1 cellular context compared by ENCODE assay signal in the genomic region with DNA sequence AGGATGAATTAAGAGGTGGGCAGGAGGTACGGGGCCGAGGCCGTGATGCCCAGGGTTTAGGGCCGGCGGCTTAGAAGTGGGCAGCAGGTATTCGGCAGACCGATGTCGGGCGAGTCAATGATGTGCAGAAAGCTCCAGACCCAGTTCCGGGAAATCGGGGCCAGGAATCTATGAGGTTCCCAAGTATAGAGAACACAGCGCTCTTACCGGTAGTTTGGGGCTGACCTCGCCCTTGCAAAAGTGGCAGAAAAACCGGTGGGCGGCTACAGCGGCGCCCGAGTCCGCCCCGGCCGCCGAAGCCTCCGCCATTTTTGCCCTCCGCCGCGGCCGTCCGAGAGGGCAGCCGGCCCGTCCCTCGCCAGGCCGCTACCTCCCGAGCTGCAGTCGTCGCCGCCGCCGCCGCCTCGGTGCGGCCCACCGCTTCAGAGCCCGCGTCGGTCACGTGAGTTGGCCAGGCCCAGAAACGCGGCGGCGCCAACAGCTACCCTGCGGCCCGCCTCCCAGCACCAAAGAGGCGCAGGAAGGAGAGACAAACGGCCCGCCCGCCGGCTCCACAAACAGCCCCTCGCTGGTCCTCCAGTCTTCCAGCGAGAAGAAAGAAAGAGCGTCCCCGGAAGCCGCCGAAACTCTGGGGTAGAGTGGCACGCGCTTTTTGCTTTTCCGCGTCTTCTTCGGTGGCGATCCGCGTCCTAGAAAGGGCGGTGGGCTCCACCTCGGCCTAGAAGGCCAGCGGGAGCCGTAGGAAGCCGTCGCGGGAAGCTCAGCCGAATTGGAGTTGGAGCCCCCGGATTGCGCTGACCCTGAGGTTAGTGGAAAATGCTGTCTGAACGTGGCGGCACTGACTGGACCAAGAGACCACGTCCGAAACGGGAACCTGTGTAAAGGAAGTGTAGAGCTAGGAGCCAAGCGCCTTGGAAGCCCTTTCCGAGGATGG.
A peak's percentile ranks its signal among the peaks of the same experiment; 100 is the strongest.
TF ChIP-seq lines count a peak whose summit lies in the region.

A gene with protein sequence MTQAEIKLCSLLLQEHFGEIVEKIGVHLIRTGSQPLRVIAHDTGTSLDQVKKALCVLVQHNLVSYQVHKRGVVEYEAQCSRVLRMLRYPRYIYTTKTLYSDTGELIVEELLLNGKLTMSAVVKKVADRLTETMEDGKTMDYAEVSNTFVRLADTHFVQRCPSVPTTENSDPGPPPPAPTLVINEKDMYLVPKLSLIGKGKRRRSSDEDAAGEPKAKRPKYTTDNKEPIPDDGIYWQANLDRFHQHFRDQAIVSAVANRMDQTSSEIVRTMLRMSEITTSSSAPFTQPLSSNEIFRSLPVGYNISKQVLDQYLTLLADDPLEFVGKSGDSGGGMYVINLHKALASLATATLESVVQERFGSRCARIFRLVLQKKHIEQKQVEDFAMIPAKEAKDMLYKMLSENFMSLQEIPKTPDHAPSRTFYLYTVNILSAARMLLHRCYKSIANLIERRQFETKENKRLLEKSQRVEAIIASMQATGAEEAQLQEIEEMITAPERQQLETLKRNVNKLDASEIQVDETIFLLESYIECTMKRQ (plus strand): TSS at position 636 of the 934 bp plus-strand sequence. CDS start 1,577 bp downstream, outside the sequence.
A gene (minus strand): TSS at position 531 of the 934 bp plus-strand sequence. CDS start 222 bp downstream, at position 309.

TF ChIP-seq in HepG2, 621 proteins besides CTCF, POLR2A, EP300 and RAD21 (continued from another document and continues in another):
- TF ChIP-seq, protein P1, sequence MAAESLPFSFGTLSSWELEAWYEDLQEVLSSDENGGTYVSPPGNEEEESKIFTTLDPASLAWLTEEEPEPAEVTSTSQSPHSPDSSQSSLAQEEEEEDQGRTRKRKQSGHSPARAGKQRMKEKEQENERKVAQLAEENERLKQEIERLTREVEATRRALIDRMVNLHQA (CRISPR knock-in tag; IDR thresholded peaks at IDR 0.05): no peak
- no peak for TF ChIP-seq ZNF382 (CRISPR knock-in tag; IDR thresholded peaks at IDR 0.05; ENCODE audit: borderline replicate concordance)
- TF ChIP-seq MYNN (CRISPR knock-in tag; IDR thresholded peaks at IDR 0.05; ENCODE audit: low read depth): no peak; the same call in 1 of the 2 replicates
- TF ChIP-seq POLR2AphosphoS5 (IDR thresholded peaks at IDR 0.05; ENCODE audit: low read depth, low read length): peak; percentile 87
- peak; percentile 31; the same call in 1 of the 2 replicates for TF ChIP-seq ZMYM3 (CRISPR knock-in tag; IDR thresholded peaks at IDR 0.05)
- TF ChIP-seq, protein P2, sequence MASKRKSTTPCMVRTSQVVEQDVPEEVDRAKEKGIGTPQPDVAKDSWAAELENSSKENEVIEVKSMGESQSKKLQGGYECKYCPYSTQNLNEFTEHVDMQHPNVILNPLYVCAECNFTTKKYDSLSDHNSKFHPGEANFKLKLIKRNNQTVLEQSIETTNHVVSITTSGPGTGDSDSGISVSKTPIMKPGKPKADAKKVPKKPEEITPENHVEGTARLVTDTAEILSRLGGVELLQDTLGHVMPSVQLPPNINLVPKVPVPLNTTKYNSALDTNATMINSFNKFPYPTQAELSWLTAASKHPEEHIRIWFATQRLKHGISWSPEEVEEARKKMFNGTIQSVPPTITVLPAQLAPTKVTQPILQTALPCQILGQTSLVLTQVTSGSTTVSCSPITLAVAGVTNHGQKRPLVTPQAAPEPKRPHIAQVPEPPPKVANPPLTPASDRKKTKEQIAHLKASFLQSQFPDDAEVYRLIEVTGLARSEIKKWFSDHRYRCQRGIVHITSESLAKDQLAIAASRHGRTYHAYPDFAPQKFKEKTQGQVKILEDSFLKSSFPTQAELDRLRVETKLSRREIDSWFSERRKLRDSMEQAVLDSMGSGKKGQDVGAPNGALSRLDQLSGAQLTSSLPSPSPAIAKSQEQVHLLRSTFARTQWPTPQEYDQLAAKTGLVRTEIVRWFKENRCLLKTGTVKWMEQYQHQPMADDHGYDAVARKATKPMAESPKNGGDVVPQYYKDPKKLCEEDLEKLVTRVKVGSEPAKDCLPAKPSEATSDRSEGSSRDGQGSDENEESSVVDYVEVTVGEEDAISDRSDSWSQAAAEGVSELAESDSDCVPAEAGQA (IDR thresholded peaks at IDR 0.05; ENCODE audit: low read depth): no peak; the same call in 1 of the 2 replicates
- TF ChIP-seq, protein P2 (CRISPR knock-in tag; IDR thresholded peaks at IDR 0.05; ENCODE audit: borderline replicate concordance): no peak
- TF ChIP-seq ZNF460 (CRISPR knock-in tag; IDR thresholded peaks at IDR 0.05; ENCODE audit: borderline replicate concordance): 0 out of 2 replicates have a peak, but pooled peaks have one; percentile 23
- TF ChIP-seq KDM4B (CRISPR knock-in tag; IDR thresholded peaks at IDR 0.05): peak; percentile 66; the same call in 1 of the 2 replicates
- peak; percentile 38; the same call in 1 of the 2 replicates for TF ChIP-seq TMF1 (CRISPR knock-in tag; IDR thresholded peaks at IDR 0.05; ENCODE audit: low read depth)
- TF ChIP-seq, protein P3, sequence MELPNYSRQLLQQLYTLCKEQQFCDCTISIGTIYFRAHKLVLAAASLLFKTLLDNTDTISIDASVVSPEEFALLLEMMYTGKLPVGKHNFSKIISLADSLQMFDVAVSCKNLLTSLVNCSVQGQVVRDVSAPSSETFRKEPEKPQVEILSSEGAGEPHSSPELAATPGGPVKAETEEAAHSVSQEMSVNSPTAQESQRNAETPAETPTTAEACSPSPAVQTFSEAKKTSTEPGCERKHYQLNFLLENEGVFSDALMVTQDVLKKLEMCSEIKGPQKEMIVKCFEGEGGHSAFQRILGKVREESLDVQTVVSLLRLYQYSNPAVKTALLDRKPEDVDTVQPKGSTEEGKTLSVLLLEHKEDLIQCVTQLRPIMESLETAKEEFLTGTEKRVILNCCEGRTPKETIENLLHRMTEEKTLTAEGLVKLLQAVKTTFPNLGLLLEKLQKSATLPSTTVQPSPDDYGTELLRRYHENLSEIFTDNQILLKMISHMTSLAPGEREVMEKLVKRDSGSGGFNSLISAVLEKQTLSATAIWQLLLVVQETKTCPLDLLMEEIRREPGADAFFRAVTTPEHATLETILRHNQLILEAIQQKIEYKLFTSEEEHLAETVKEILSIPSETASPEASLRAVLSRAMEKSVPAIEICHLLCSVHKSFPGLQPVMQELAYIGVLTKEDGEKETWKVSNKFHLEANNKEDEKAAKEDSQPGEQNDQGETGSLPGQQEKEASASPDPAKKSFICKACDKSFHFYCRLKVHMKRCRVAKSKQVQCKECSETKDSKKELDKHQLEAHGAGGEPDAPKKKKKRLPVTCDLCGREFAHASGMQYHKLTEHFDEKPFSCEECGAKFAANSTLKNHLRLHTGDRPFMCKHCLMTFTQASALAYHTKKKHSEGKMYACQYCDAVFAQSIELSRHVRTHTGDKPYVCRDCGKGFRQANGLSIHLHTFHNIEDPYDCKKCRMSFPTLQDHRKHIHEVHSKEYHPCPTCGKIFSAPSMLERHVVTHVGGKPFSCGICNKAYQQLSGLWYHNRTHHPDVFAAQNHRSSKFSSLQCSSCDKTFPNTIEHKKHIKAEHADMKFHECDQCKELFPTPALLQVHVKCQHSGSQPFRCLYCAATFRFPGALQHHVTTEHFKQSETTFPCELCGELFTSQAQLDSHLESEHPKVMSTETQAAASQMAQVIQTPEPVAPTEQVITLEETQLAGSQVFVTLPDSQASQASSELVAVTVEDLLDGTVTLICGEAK (IDR thresholded peaks at IDR 0.05): no peak
- TF ChIP-seq, protein P3 (CRISPR knock-in tag; IDR thresholded peaks at IDR 0.05): peak; percentile 69; the same call in 1 of the 2 replicates
- TF ChIP-seq, protein P4, sequence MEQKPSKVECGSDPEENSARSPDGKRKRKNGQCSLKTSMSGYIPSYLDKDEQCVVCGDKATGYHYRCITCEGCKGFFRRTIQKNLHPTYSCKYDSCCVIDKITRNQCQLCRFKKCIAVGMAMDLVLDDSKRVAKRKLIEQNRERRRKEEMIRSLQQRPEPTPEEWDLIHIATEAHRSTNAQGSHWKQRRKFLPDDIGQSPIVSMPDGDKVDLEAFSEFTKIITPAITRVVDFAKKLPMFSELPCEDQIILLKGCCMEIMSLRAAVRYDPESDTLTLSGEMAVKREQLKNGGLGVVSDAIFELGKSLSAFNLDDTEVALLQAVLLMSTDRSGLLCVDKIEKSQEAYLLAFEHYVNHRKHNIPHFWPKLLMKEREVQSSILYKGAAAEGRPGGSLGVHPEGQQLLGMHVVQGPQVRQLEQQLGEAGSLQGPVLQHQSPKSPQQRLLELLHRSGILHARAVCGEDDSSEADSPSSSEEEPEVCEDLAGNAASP (CRISPR knock-in tag; IDR thresholded peaks at IDR 0.05; ENCODE audit: borderline replicate concordance): no peak
- no peak for TF ChIP-seq ARID2 (CRISPR knock-in tag; IDR thresholded peaks at IDR 0.05; ENCODE audit: borderline replicate concordance)
- no peak for TF ChIP-seq FOXP1 (IDR thresholded peaks at IDR 0.05)
- no peak for TF ChIP-seq FOXP1 (CRISPR knock-in tag; IDR thresholded peaks at IDR 0.05)
- no peak for TF ChIP-seq ZNF644 (CRISPR knock-in tag; IDR thresholded peaks at IDR 0.05; ENCODE audit: low read depth)
- peak; percentile 93 for TF ChIP-seq BHLHE40 (IDR thresholded peaks at IDR 0.05; ENCODE audit: low read length)
- TF ChIP-seq PRMT3 (CRISPR knock-in tag; IDR thresholded peaks at IDR 0.05; ENCODE audit: borderline replicate concordance, low read depth): no peak
- 0 out of 2 replicates have a peak, but pooled peaks have one; percentile 8 for TF ChIP-seq RARA (CRISPR knock-in tag; IDR thresholded peaks at IDR 0.05)
- no peak for TF ChIP-seq SMARCC2 (IDR thresholded peaks at IDR 0.05)
- 0 out of 2 replicates have a peak, but pooled peaks have one; percentile 57 for TF ChIP-seq CENPT (CRISPR knock-in tag; IDR thresholded peaks at IDR 0.05; ENCODE audit: low read depth)
- TF ChIP-seq ZNF224 (CRISPR knock-in tag; IDR thresholded peaks at IDR 0.05): no peak
- no peak for TF ChIP-seq REL (CRISPR knock-in tag; conservative IDR thresholded peaks at IDR 0.05)
- TF ChIP-seq, protein P5, sequence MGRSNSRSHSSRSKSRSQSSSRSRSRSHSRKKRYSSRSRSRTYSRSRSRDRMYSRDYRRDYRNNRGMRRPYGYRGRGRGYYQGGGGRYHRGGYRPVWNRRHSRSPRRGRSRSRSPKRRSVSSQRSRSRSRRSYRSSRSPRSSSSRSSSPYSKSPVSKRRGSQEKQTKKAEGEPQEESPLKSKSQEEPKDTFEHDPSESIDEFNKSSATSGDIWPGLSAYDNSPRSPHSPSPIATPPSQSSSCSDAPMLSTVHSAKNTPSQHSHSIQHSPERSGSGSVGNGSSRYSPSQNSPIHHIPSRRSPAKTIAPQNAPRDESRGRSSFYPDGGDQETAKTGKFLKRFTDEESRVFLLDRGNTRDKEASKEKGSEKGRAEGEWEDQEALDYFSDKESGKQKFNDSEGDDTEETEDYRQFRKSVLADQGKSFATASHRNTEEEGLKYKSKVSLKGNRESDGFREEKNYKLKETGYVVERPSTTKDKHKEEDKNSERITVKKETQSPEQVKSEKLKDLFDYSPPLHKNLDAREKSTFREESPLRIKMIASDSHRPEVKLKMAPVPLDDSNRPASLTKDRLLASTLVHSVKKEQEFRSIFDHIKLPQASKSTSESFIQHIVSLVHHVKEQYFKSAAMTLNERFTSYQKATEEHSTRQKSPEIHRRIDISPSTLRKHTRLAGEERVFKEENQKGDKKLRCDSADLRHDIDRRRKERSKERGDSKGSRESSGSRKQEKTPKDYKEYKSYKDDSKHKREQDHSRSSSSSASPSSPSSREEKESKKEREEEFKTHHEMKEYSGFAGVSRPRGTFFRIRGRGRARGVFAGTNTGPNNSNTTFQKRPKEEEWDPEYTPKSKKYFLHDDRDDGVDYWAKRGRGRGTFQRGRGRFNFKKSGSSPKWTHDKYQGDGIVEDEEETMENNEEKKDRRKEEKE (IDR thresholded peaks at IDR 0.05): no peak
- no peak for TF ChIP-seq ATAD3A (CRISPR knock-in tag; IDR thresholded peaks at IDR 0.05)
- peak; percentile 88 for TF ChIP-seq SAP130 (CRISPR knock-in tag; IDR thresholded peaks at IDR 0.05; ENCODE audit: low read depth)
- no peak for TF ChIP-seq HDAC6 (IDR thresholded peaks at IDR 0.05; ENCODE audit: low read depth, low read length)
- TF ChIP-seq SCMH1 (CRISPR knock-in tag; IDR thresholded peaks at IDR 0.05; ENCODE audit: borderline replicate concordance): no peak
- no peak for TF ChIP-seq MBD4 (IDR thresholded peaks at IDR 0.05; ENCODE audit: borderline replicate concordance, low read length)
- no peak; the same call in 1 of the 2 replicates for TF ChIP-seq ZNF446 (CRISPR knock-in tag; IDR thresholded peaks at IDR 0.05)
- peak; percentile 53; the same call in 1 of the 2 replicates for TF ChIP-seq ZC3H13 (CRISPR knock-in tag; IDR thresholded peaks at IDR 0.05)
- peak; percentile 67; the same call in 1 of the 2 replicates for TF ChIP-seq ISL2 (CRISPR knock-in tag; IDR thresholded peaks at IDR 0.05)
